Comparison of ENCODE assay signal across 10 cellular contexts in genomic region chr9:90894956-90895687, GRCh38.
DNase-seq lines count a peak whose midpoint lies in the region; ATAC-seq and TF ChIP-seq lines count a peak whose summit lies in the region.
"Had no signal": no experiment of that assay in that cellular context is flagged by ENCODE, and none has a peak within 500 bp of the region (broad histone marks: within the 10 kb centered on the region; RNA-seq: fewer than 3 reads in every experiment).

No MANE protein-coding gene starts in this region.

- peak; percentile 52 for TF ChIP-seq CTCF in natural killer cell (IDR thresholded peaks at IDR 0.05)
- peak; percentile 77 for TF ChIP-seq CTCF in glutamatergic neuron (IDR thresholded peaks at IDR 0.05; ENCODE audit: partially characterized antibody, unreplicated experiment)
- peak in 2 of 3 experiments; percentile 16 to 36 for TF ChIP-seq CTCF in vagina (IDR thresholded peaks at IDR 0.05)

- DNase-seq in natural killer cell, result no peak
- no peak for DNase-seq in natural killer cell treated with Interleukin-12 subunit alpha and Interleukin-12 subunit beta and Interleukin-15 and Interleukin-18, amount 100 ng/mL, for 72 hours (ENCODE audit: low spot score)
- peak; percentile 18 for DNase-seq in RKO (ENCODE audit: low spot score)
- DNase-seq in glutamatergic neuron, result peak; percentile 50
- DNase-seq in vagina (ENCODE audit: extremely low spot score in 2 of 2), result peak in 1 of 2 donors; percentile 75
- no peak for DNase-seq in NCI-H2196 treated with DMSO at 0.1 percent for 48 hours (lab: John Stamatoyannopoulos, UW; ENCODE audit: unreplicated experiment)
- no peak for DNase-seq in SHP77 treated with DMSO at 0.1 percent for 48 hours (lab: John Stamatoyannopoulos, UW)
- DNase-seq: activated CD4-positive, CD25-positive, alpha-beta regulatory T cell treated with anti-CD3 and anti-CD28 coated beads, Interleukin-2, amount 50 U/mL, for 72 hours; foreskin melanocyte had no signal

- peak overlapping the region; percentile 44 to 47 for H3K27ac Mint-ChIP-seq in natural killer cell
- H3K27ac Mint-ChIP-seq in natural killer cell treated with Interleukin-12 subunit alpha and Interleukin-12 subunit beta and Interleukin-15 and Interleukin-18, amount 100 ng/mL, for 72 hours, result no peak overlapping the region
- no peak overlapping the region for H3K27ac Mint-ChIP-seq in glutamatergic neuron (ENCODE audit: unreplicated experiment)

- no peak overlapping the region for H3K4me3 ChIP-seq in vagina

- H3K4me1 ChIP-seq in vagina, result peaks cover 14% of the 10 kb centered on the region

- TF ChIP-seq POLR2A in vagina (IDR thresholded peaks at IDR 0.05), result no peak

- H3K9me3 ChIP-seq in vagina, result no peaks in the 10 kb centered on the region

- ATAC-seq in natural killer cell (peak in 2 of 3 donors; percentile 49 to 64), GM18519 (IDR thresholded peaks at IDR 0.05; ENCODE audit: low FRiP score, unreplicated experiment) (no peak)
- no peak for ATAC-seq in natural killer cell treated with Interleukin-12 subunit alpha and Interleukin-12 subunit beta and Interleukin-15 and Interleukin-18, amount 100 ng/mL, for 72 hours

- H3K36me3 Mint-ChIP-seq in natural killer cell (peaks cover 8% of the 10 kb centered on the region), glutamatergic neuron (ENCODE audit: unreplicated experiment) (no peaks in the 10 kb centered on the region)
- H3K36me3 Mint-ChIP-seq in natural killer cell treated with Interleukin-12 subunit alpha and Interleukin-12 subunit beta and Interleukin-15 and Interleukin-18, amount 100 ng/mL, for 72 hours, result no peaks in the 10 kb centered on the region

- intact Hi-C loops in natural killer cell (cut with micrococcal nuclease), result no loop called here
- intact Hi-C loops in vagina (cut with DNase I), result no loop called here

- H3K27me3 Mint-ChIP-seq in natural killer cell (ENCODE audit: low read depth in 2 of 2) (no peaks in the 10 kb centered on the region), glutamatergic neuron (ENCODE audit: unreplicated experiment) (peaks cover 7% of the 10 kb centered on the region)
- H3K27me3 Mint-ChIP-seq in natural killer cell treated with Interleukin-12 subunit alpha and Interleukin-12 subunit beta and Interleukin-15 and Interleukin-18, amount 100 ng/mL, for 72 hours, result no peaks in the 10 kb centered on the region

- H3K4me3 Mint-ChIP-seq in natural killer cell, result no peak overlapping the region
- H3K4me3 Mint-ChIP-seq in natural killer cell treated with Interleukin-12 subunit alpha and Interleukin-12 subunit beta and Interleukin-15 and Interleukin-18, amount 100 ng/mL, for 72 hours, result no peak overlapping the region
- no peak overlapping the region for H3K4me3 Mint-ChIP-seq in glutamatergic neuron (ENCODE audit: unreplicated experiment)

- H3K36me3 ChIP-seq in vagina, result no peaks in the 10 kb centered on the region

- no peaks in the 10 kb centered on the region for H3K9me3 Mint-ChIP-seq in natural killer cell
- no peaks in the 10 kb centered on the region for H3K9me3 Mint-ChIP-seq in natural killer cell treated with Interleukin-12 subunit alpha and Interleukin-12 subunit beta and Interleukin-15 and Interleukin-18, amount 100 ng/mL, for 72 hours
- peaks cover 2% of the 10 kb centered on the region for H3K9me3 Mint-ChIP-seq in glutamatergic neuron (ENCODE audit: unreplicated experiment)

- no peaks in the 10 kb centered on the region for H3K27me3 ChIP-seq in vagina

- H3K27ac ChIP-seq in vagina, result no peak overlapping the region

- H3K4me1 Mint-ChIP-seq in natural killer cell (peaks cover 5 to 6% of the 10 kb centered on the region in 2 donors), glutamatergic neuron (ENCODE audit: low read depth, unreplicated experiment) (peaks cover 7% of the 10 kb centered on the region)
- H3K4me1 Mint-ChIP-seq in natural killer cell treated with Interleukin-12 subunit alpha and Interleukin-12 subunit beta and Interleukin-15 and Interleukin-18, amount 100 ng/mL, for 72 hours (ENCODE audit: low read depth in 2 of 2), result no peaks in the 10 kb centered on the region

Comparison
In these comparisons a context has a peak if more than half of its experiments do, and no peak if none do; other contexts are left out.
1. ATAC-seq: peak in natural killer cell (2 of 3); none in natural killer cell treated with Interleukin-12 subunit alpha and Interleukin-12 subunit beta and Interleukin-15 and Interleukin-18, amount 100 ng/mL, for 72 hours (0 of 2) and GM18519 (single experiment).
2. H3K27ac Mint-ChIP-seq: peak in natural killer cell (2 of 2); none in natural killer cell treated with Interleukin-12 subunit alpha and Interleukin-12 subunit beta and Interleukin-15 and Interleukin-18, amount 100 ng/mL, for 72 hours (0 of 2) and glutamatergic neuron (single experiment).
3. DNase-seq: peak in RKO (single experiment) and glutamatergic neuron (single experiment); none in natural killer cell (single experiment), natural killer cell treated with Interleukin-12 subunit alpha and Interleukin-12 subunit beta and Interleukin-15 and Interleukin-18, amount 100 ng/mL, for 72 hours (single experiment), NCI-H2196 treated with DMSO at 0.1 percent for 48 hours (single experiment) and SHP77 treated with DMSO at 0.1 percent for 48 hours (single experiment).
4. CTCF ChIP-seq: peak in every context shown above with its lines; median percentile 77 in glutamatergic neuron; 52 in natural killer cell; 26 in vagina.